In genomic region chr14:104912053-104912452, GRCh38 we compare ENCODE assay signal across 22 cellular contexts.
DNase-seq lines count a peak whose midpoint lies in the region; ATAC-seq and TF ChIP-seq lines count a peak whose summit lies in the region.
"Had no signal": no experiment of that assay in that cellular context is flagged by ENCODE, and none has a peak within 500 bp of the region (broad histone marks: within the 10 kb centered on the region; RNA-seq: fewer than 3 reads in every experiment).

No MANE protein-coding gene starts in this region.

- no peaks in the 10 kb centered on the region for H3K4me1 ChIP-seq in HEK293 (ENCODE audit: control insufficient read depth, insufficient read depth, low read length)
- H3K4me1 ChIP-seq: A549 had no signal

- no peaks in the 10 kb centered on the region for H3K9me3 ChIP-seq in HEK293 (ENCODE audit: control insufficient read depth, insufficient read depth, low read depth, low read length)

- ATAC-seq in GM21367 (IDR thresholded peaks at IDR 0.05; ENCODE audit: unreplicated experiment): no peak
- ATAC-seq: A549, GM12878 had no signal

- CTCF ChIA-PET in HEK293 (lab: Yijun Ruan, JAX): interaction anchor here (1.2 kb wide), 1 partner anchor 63 kb away, joined by 3 read pairs; no protein-coding TSS in a partner anchor

- no peak for TF ChIP-seq CTCF in HEK293 (tag by site-specific recombination; IDR thresholded peaks at IDR 0.05)

- POLR2A ChIA-PET in HEK293 (lab: Yijun Ruan, JAX): no interaction called here

- H3K27ac ChIP-seq in HEK293 (ENCODE audit: extremely low read depth, low read depth, low read length): no peak overlapping the region
- H3K27ac ChIP-seq: 22Rv1; A549; BLaER1 treated with 17β-estradiol and CSF1 and Interleukin-3, amounts not matched to agents 10 nM and 100 nM; C4-2B had no signal

- H3K4me3 ChIP-seq in HEK293 (ENCODE audit: low read depth, low read length): no peak overlapping the region
- H3K4me3 ChIP-seq: A549; BLaER1 treated with 17β-estradiol and CSF1 and Interleukin-3, amounts not matched to agents 10 nM and 100 nM; GM12878 had no signal

- peak; percentile 14 for DNase-seq in activated effector memory CD4-positive, alpha-beta T cell treated with anti-CD3 and anti-CD28 coated beads, Interleukin-2, amount 50 U/mL, for 16 hours
- no peak for DNase-seq in activated effector memory CD4-positive, alpha-beta T cell treated with Interleukin-2 at 50 U/mL for 16 hours
- DNase-seq in islet precursor cell: peak; percentile 1
- DNase-seq in pons (ENCODE audit: low spot score): no peak
- DNase-seq: AML-193; CD4-positive, alpha-beta memory T cell; CD8-positive, alpha-beta memory T cell; COR-L47; DMS 273 treated with DMSO at 0.1 percent for 48 hours; DMS153; DMS53; DMS79; DND-41; EL; GDM1 had no signal

- no peaks in the 10 kb centered on the region for H3K36me3 ChIP-seq in HEK293 (ENCODE audit: control insufficient read depth in 2 of 2, insufficient read depth in 1 of 2, low read length in 2 of 2)
- H3K36me3 ChIP-seq: BLaER1 treated with 17β-estradiol and CSF1 and Interleukin-3, amounts not matched to agents 10 nM and 100 nM had no signal

TF ChIP-seq in HEK293, 187 proteins besides CTCF, POLR2A, EP300 and RAD21:
- peak; percentile 47 for TF ChIP-seq SETDB1 (IDR thresholded peaks at IDR 0.05; ENCODE audit: insufficient read length, low read length)
- no peak for TF ChIP-seq HIC1 (tag by site-specific recombination; IDR thresholded peaks at IDR 0.05)
- no peak for TF ChIP-seq ZNF629 (tag by site-specific recombination; IDR thresholded peaks at IDR 0.05)
- TF ChIP-seq ZNF214 (tag by site-specific recombination; IDR thresholded peaks at IDR 0.05; ENCODE audit: borderline replicate concordance): no peak

Comparison
In these comparisons a context has a peak if more than half of its experiments do, and no peak if none do; other contexts are left out.
1. DNase-seq: peak in activated effector memory CD4-positive, alpha-beta T cell treated with anti-CD3 and anti-CD28 coated beads, Interleukin-2, amount 50 U/mL, for 16 hours (single experiment) and islet precursor cell (single experiment); none in activated effector memory CD4-positive, alpha-beta T cell treated with Interleukin-2 at 50 U/mL for 16 hours (single experiment) and pons (single experiment).